In genomic region chr10:116875897-116876296, GRCh38 we compare ENCODE assay signal across 35 cellular contexts. TPM values are rescaled to one million over a fixed set of nuclear protein-coding genes. Genes with fewer than 3 reads are reported as not detected.
"Had no signal": no experiment of that assay in that cellular context is flagged by ENCODE, and none has a peak within 500 bp of the region (broad histone marks: within the 10 kb centered on the region; RNA-seq: fewer than 3 reads in every experiment).

No MANE protein-coding gene starts in this region.

- H3K36me3 ChIP-seq: MG63 had no signal

- H3K9me3 ChIP-seq: MG63 had no signal

- H3K4me3 ChIP-seq: MG63 had no signal

- H3K27me3 ChIP-seq: MG63 had no signal

- DNase-seq: Karpas-422, Kasumi-1, MG63, MM.1S, MV-4-11, NCI-H1048, NCI-H1092, NCI-H1092 treated with DMSO at 0.1 percent for 48 hours, NCI-H1105, NCI-H1105 treated with DMSO at 0.1 percent for 48 hours, NCI-H1417 treated with DMSO at 0.1 percent for 48 hours, NCI-H1436, NCI-H1436 treated with DMSO at 0.1 percent for 48 hours, NCI-H146, NCI-H1694, NCI-H1694 treated with DMSO at 0.1 percent for 48 hours, NCI-H187, NCI-H187 treated with DMSO at 0.1 percent for 48 hours, NCI-H1930, NCI-H2029, NCI-H2029 treated with DMSO at 0.1 percent for 48 hours, NCI-H2081, NCI-H2081 treated with DMSO at 0.1 percent for 48 hours, NCI-H2107, NCI-H2171, NCI-H2171 treated with DMSO at 0.1 percent for 48 hours, NCI-H2227 treated with DMSO at 0.1 percent for 48 hours, NCI-H226, NCI-H345, NCI-H446, NCI-H446 treated with DMSO at 0.1 percent for 48 hours, NCI-H510A had no signal

- H3K27ac ChIP-seq: KMS-11 had no signal

RNA-seq across cellular contexts. Expression of gene ENO4, which starts 26.6 kb away (rescaled TPM):
- total RNA-seq: M059J, MCF 10A had no signal
